In the genomic region with DNA sequence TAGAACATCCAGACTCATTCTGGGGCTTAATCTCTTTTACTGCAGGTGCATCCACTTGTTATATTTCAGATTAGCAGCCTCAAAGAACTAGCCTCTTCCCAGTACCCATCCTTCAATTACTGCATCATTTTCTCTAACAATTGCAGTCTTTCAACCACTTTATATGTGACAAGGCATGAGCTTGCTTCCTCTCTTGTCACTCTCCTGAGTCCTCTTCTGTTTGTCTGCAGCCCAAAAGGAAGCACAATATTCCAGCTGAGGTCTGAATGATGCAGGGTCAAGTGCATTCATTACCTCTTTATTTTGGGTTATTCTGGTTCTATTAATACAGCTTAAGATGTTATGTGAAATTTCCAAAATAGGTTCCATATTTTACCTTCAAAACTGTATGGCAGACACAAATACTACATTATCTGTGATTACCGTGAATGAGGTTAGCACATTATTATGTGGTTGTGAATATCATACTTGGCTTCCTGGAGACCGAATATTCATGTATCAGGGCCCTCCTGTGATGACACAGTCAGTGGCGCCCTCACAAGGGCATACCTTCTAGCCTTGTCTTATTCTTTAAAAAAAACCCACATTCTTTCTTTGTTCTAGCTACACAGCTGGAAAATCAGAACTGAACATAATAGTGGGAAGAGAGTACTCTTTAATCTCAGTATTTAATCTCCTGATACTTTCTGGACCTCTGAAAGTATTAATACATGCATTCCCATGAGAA, we compare ENCODE assay signal across 21 cellular contexts.
DNase-seq lines count a peak whose midpoint lies in the region; ATAC-seq and TF ChIP-seq lines count a peak whose summit lies in the region.
"Had no signal": no experiment of that assay in that cellular context is flagged by ENCODE, and none has a peak within 500 bp of the region (broad histone marks: within the 10 kb centered on the region; RNA-seq: fewer than 3 reads in every experiment).

No MANE protein-coding gene starts in this region.

- ATAC-seq in WTC11: peak; percentile 75
- ATAC-seq in HG03521 (IDR thresholded peaks at IDR 0.05; ENCODE audit: unreplicated experiment): no peak
- ATAC-seq: heart left ventricle had no signal

- peak overlapping the region; percentile 91 for H3K4ac ChIP-seq in mesendoderm (ENCODE audit: low read depth, low read length)

- H2BK5ac ChIP-seq in mesendoderm (ENCODE audit: low read length): peak overlapping the region; percentile 77

- H4K8ac ChIP-seq in mesendoderm (ENCODE audit: low read depth, low read length): no peak overlapping the region

- intact Hi-C loops in posterior vena cava (cut with DNase I): no loop called here

- no peak overlapping the region for H3K4me3 Mint-ChIP-seq in WTC11
- H3K4me3 Mint-ChIP-seq: activated CD4-positive, alpha-beta memory T cell treated with anti-CD3 and anti-CD28 coated beads, Interleukin-2, amount 10 ng/mL, durations not matched to agents 7 days and 5 days; CD4-positive, alpha-beta T cell had no signal

- H3K27ac ChIP-seq in mesendoderm (ENCODE audit: low read depth, low read length): peak overlapping the region; percentile 85
- H3K27ac ChIP-seq in GM23248: no peak overlapping the region
- H3K27ac ChIP-seq: heart left ventricle, parathyroid adenoma, tibial nerve had no signal

- H3K9me3 Mint-ChIP-seq in WTC11: peaks cover 27% of the 10 kb centered on the region
- H3K9me3 Mint-ChIP-seq: activated CD4-positive, alpha-beta memory T cell treated with anti-CD3 and anti-CD28 coated beads, Interleukin-2, amount 10 ng/mL, durations not matched to agents 7 days and 5 days; CD4-positive, alpha-beta T cell had no signal

- peaks cover 12% of the 10 kb centered on the region for H3K36me3 Mint-ChIP-seq in WTC11

- H3K4me1 ChIP-seq in mesendoderm (ENCODE audit: control insufficient read depth, low read depth, low read length) (peaks cover 4% of the 10 kb centered on the region), GM23248 (ENCODE audit: insufficient read depth) (no peaks in the 10 kb centered on the region)
- H3K4me1 ChIP-seq: heart left ventricle, parathyroid adenoma, tibial nerve had no signal

- H3K4me1 Mint-ChIP-seq in WTC11: peaks cover 47% of the 10 kb centered on the region
- H3K4me1 Mint-ChIP-seq: activated CD4-positive, alpha-beta memory T cell treated with anti-CD3 and anti-CD28 coated beads, Interleukin-2, amount 10 ng/mL, durations not matched to agents 7 days and 5 days had no signal

- no peaks in the 10 kb centered on the region for H3K9me2 ChIP-seq in GM23248 (ENCODE audit: insufficient read depth)

- TF ChIP-seq CTCF in GM06990 (IDR thresholded peaks at IDR 0.05; ENCODE audit: insufficient read depth, low read length, poor library complexity, severe bottlenecking): peak; percentile 16
- no peak for TF ChIP-seq CTCF in WTC11 (IDR thresholded peaks at IDR 0.05)

- H2BK15ac ChIP-seq in mesendoderm (replicated peaks; ENCODE audit: low read depth): no peak overlapping the region

- H3K9ac ChIP-seq in mesendoderm (ENCODE audit: low read length): no peak overlapping the region
- H3K9ac ChIP-seq in GM23248: no peak overlapping the region
- H3K9ac ChIP-seq: parathyroid adenoma had no signal

- H3K23ac ChIP-seq in mesendoderm (ENCODE audit: low read length): no peak overlapping the region

- no peaks in the 10 kb centered on the region for H3F3A ChIP-seq in GM23248 (ENCODE audit: insufficient read depth)

- H3K27me3 ChIP-seq in GM06990 (replicated peaks; ENCODE audit: control insufficient read depth, insufficient read depth, low read length) (no peaks in the 10 kb centered on the region), mesendoderm (ENCODE audit: insufficient read depth, low read length, poor library complexity) (no peaks in the 10 kb centered on the region), GM23248 (replicated peaks; ENCODE audit: insufficient read depth) (no peaks in the 10 kb centered on the region)
- H3K27me3 ChIP-seq: heart left ventricle, tibial nerve had no signal

- no peaks in the 10 kb centered on the region for H3K79me1 ChIP-seq in mesendoderm (ENCODE audit: low read length)

- POLR2A ChIA-PET in WTC11 (lab: Charles Lee): no interaction called here

- peak overlapping the region; percentile 82 for H3K27ac Mint-ChIP-seq in WTC11
- H3K27ac Mint-ChIP-seq: activated CD4-positive, alpha-beta memory T cell treated with anti-CD3 and anti-CD28 coated beads, Interleukin-2, amount 10 ng/mL, durations not matched to agents 7 days and 5 days; CD4-positive, alpha-beta T cell had no signal

- H3K4me2 ChIP-seq in mesendoderm (ENCODE audit: low read length): no peak overlapping the region
- no peak overlapping the region for H3K4me2 ChIP-seq in GM23248 (ENCODE audit: unreplicated experiment)

- H3K4me3 ChIP-seq in GM06990 (replicated peaks; ENCODE audit: low read depth, low read length) (no peak overlapping the region), mesendoderm (ENCODE audit: low read length) (no peak overlapping the region), GM23248 (no peak overlapping the region)
- H3K4me3 ChIP-seq: heart left ventricle, tibial nerve had no signal

- no peaks in the 10 kb centered on the region for H3K36me3 ChIP-seq in GM06990 (ENCODE audit: control insufficient read depth, insufficient read depth, low read length)
- H3K36me3 ChIP-seq in mesendoderm (ENCODE audit: control insufficient read depth, insufficient read depth, low read length): no peaks in the 10 kb centered on the region
- no peaks in the 10 kb centered on the region for H3K36me3 ChIP-seq in GM23248 (ENCODE audit: low read depth)
- H3K36me3 ChIP-seq: heart left ventricle, tibial nerve had no signal

- no peaks in the 10 kb centered on the region for H3K79me2 ChIP-seq in mesendoderm (ENCODE audit: control insufficient read depth, insufficient read depth, low read length)
- no peaks in the 10 kb centered on the region for H3K79me2 ChIP-seq in GM23248 (ENCODE audit: insufficient read depth)
- H3K79me2 ChIP-seq: parathyroid adenoma had no signal

- CTCF ChIA-PET in WTC11 (lab: Charles Lee): interaction anchor here (0.6 to 1.8 kb wide), 5 partner anchors 12 to 104 kb away, joined by 3 to 6 read pairs (median 3); no protein-coding TSS in a partner anchor

- no peak overlapping the region for H2AFZ ChIP-seq in GM23248
- H2AFZ ChIP-seq: parathyroid adenoma had no signal

- H4K5ac ChIP-seq in mesendoderm (ENCODE audit: low read length): no peak overlapping the region

- peak overlapping the region; percentile 75 for H2BK120ac ChIP-seq in mesendoderm (ENCODE audit: low read depth, low read length)

- no peaks in the 10 kb centered on the region for H3K9me3 ChIP-seq in GM23248 (ENCODE audit: low read depth)
- H3K9me3 ChIP-seq: heart left ventricle, tibial nerve had no signal

- H3K56ac ChIP-seq in mesendoderm (ENCODE audit: low read length): peak overlapping the region; percentile 58

- in situ Hi-C loops in GM23248 (cut with MboI): no loop called here

- WGBS in mesendoderm (ENCODE audit: extremely low coverage, insufficient coverage, low lambda C conversion rate): no CpG with 5 or more reads among the region's 3 CpGs
- WGBS in GM23248 (ENCODE audit: low coverage in 1 of 2, low lambda C conversion rate in 2 of 2, missing lambda C conversion rate in 2 of 2), 2 experiments: 43 to 49% methylated on average over 3 of the region's 3 CpGs

- DNase-seq in GM06990 (ENCODE audit: extremely low read depth, insufficient read length) (no peak), LHCN-M2 (ENCODE audit: low read depth) (peak; percentile 33), WTC11 (ENCODE audit: low spot score) (no peak), mesendoderm (peak; percentile 55), posterior vena cava (ENCODE audit: low spot score) (no peak), NCI-H82 (lab: John Stamatoyannopoulos, UW) (no peak), GM23248 (no peak)
- DNase-seq: activated CD4-positive, alpha-beta memory T cell treated with anti-CD3 and anti-CD28 coated beads, Interleukin-2, amount 10 ng/mL, durations not matched to agents 7 days and 5 days; activated naive CD4-positive, alpha-beta T cell treated with anti-CD3 and anti-CD28 coated beads, Interleukin-2, amount 50 U/mL, for 16 hours; activated T-cell treated with anti-CD3 and anti-CD28 coated beads, Interleukin-2, amount 50 U/mL, for 1 hour; CD4-positive, alpha-beta T cell; DMS79 treated with DMSO at 0.1 percent for 48 hours; effector memory CD4-positive, alpha-beta T cell; heart left ventricle; NCI-H187; NCI-H524; stimulated activated CD4-positive, alpha-beta T cell treated with anti-CD3 and anti-CD28 coated beads, Interleukin-1b, Interleukin-23, amount 100 ng/mL, for 48 hours; stimulated activated naive CD4-positive, alpha-beta T cell had no signal

- H2AK5ac ChIP-seq in mesendoderm (ENCODE audit: low read length): peak overlapping the region; percentile 52

- H3K27me3 Mint-ChIP-seq in WTC11 (ENCODE audit: low read depth): no peaks in the 10 kb centered on the region
- H3K27me3 Mint-ChIP-seq: CD4-positive, alpha-beta T cell had no signal

- peak overlapping the region; percentile 43 for H3K18ac ChIP-seq in mesendoderm (ENCODE audit: low read length)

- H4K20me1 ChIP-seq in GM23248 (ENCODE audit: insufficient read depth): no peaks in the 10 kb centered on the region

TF ChIP-seq in WTC11, 78 proteins besides CTCF, POLR2A, EP300 and RAD21 (continues in another document):
- no peak for TF ChIP-seq GTF2I (CRISPR knock-in tag; conservative IDR thresholded peaks at IDR 0.05)
- no peak for TF ChIP-seq SMAD3 (CRISPR knock-in tag; IDR thresholded peaks at IDR 0.05; ENCODE audit: borderline replicate concordance)
- TF ChIP-seq, protein P1, sequence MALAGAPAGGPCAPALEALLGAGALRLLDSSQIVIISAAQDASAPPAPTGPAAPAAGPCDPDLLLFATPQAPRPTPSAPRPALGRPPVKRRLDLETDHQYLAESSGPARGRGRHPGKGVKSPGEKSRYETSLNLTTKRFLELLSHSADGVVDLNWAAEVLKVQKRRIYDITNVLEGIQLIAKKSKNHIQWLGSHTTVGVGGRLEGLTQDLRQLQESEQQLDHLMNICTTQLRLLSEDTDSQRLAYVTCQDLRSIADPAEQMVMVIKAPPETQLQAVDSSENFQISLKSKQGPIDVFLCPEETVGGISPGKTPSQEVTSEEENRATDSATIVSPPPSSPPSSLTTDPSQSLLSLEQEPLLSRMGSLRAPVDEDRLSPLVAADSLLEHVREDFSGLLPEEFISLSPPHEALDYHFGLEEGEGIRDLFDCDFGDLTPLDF (CRISPR knock-in tag; IDR thresholded peaks at IDR 0.05): no peak

Comparison
In these comparisons a context has a peak if more than half of its experiments do, and no peak if none do; other contexts are left out.
1. DNase-seq: peak in LHCN-M2 (single experiment) and mesendoderm (single experiment); none in GM06990 (single experiment), WTC11 (single experiment), posterior vena cava (single experiment), NCI-H82 (single experiment) and GM23248 (single experiment).